15 cellular contexts compared by ENCODE assay signal in the genomic region with DNA sequence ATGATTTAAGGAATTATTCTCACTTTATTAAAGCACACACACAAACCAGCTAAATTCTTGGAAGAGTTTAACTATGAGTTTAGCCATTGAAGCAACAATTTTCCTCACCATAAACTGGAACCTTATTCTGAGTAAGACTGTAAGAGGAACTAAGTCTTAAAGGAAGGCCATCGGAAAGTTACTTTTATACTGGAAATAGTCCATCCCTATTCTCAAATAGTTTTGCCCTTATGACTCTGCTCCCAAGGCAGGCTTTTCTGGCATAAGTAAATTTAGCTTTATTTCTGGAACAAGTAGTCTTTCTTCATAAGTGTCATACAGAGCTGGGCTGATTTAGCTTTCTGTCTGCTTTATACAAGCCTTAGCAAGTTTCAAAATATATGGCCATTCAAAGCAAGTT.
"Had no signal": no experiment of that assay in that cellular context is flagged by ENCODE, and none has a peak within 500 bp of the region (broad histone marks: within the 10 kb centered on the region; RNA-seq: fewer than 3 reads in every experiment).

No MANE protein-coding gene starts in this region.

- H3K4me1 Mint-ChIP-seq: activated CD4-positive, alpha-beta T cell treated with anti-CD3 and anti-CD28 coated beads, Interleukin-2, amount 10 ng/mL, durations not matched to agents 7 days and 5 days; central memory CD8-positive, alpha-beta T cell; stimulated activated naive B cell treated with anti-CD40 and anti-IgM and Interleukin-4, amounts not matched to agents 10 μg/mL and 1 μg/mL and 100 μg/mL, for 72 hours had no signal

- H3K9me3 Mint-ChIP-seq: activated CD4-positive, alpha-beta T cell treated with anti-CD3 and anti-CD28 coated beads, Interleukin-2, amount 10 ng/mL, durations not matched to agents 7 days and 5 days; activated naive CD4-positive, alpha-beta T cell treated with anti-CD3 and anti-CD28 coated beads for 36 hours; activated T-cell treated with anti-CD3 and anti-CD28 coated beads, Interleukin-2, amount 50 U/mL, for 24 hours; central memory CD8-positive, alpha-beta T cell; neural crest cell; stimulated activated naive B cell treated with anti-CD40 and anti-IgM and Interleukin-4, amounts not matched to agents 10 μg/mL and 1 μg/mL and 100 μg/mL, for 72 hours had no signal

- H3K4me3 ChIP-seq: esophagus muscularis mucosa, lower lobe of right lung, psoas muscle, tibial nerve, vagina had no signal

- H3K27ac ChIP-seq: lower lobe of right lung, psoas muscle, vagina had no signal

- H3K36me3 Mint-ChIP-seq: stimulated activated naive B cell treated with anti-CD40 and anti-IgM and Interleukin-4, amounts not matched to agents 10 μg/mL and 1 μg/mL and 100 μg/mL, for 72 hours had no signal

- H3K27ac Mint-ChIP-seq: activated CD4-positive, alpha-beta T cell treated with anti-CD3 and anti-CD28 coated beads, Interleukin-2, amount 10 ng/mL, durations not matched to agents 7 days and 5 days; activated CD8-positive, alpha-beta T cell treated with anti-CD3 and anti-CD28 coated beads, Interleukin-2, amount 10 ng/mL, durations not matched to agents 7 days and 5 days; activated naive CD4-positive, alpha-beta T cell treated with anti-CD3 and anti-CD28 coated beads for 36 hours; activated T-cell treated with anti-CD3 and anti-CD28 coated beads, Interleukin-2, amount 50 U/mL, for 24 hours; stimulated activated naive B cell treated with anti-CD40 and anti-IgM and Interleukin-4, amounts not matched to agents 10 μg/mL and 1 μg/mL and 100 μg/mL, for 72 hours had no signal

- DNase-seq: activated CD4-positive, alpha-beta T cell treated with anti-CD3 and anti-CD28 coated beads, Interleukin-2, amount 10 ng/mL, durations not matched to agents 7 days and 5 days; activated CD8-positive, alpha-beta T cell treated with anti-CD3 and anti-CD28 coated beads, Interleukin-2, amount 10 ng/mL, durations not matched to agents 7 days and 5 days; activated naive CD4-positive, alpha-beta T cell treated with anti-CD3 and anti-CD28 coated beads for 36 hours; activated T-cell treated with anti-CD3 and anti-CD28 coated beads, Interleukin-2, amount 50 U/mL, for 24 hours; effector CD8-positive, alpha-beta T cell; left colon; lower lobe of right lung; psoas muscle; stimulated activated naive B cell treated with anti-CD40 and anti-IgM and Interleukin-4, amounts not matched to agents 10 μg/mL and 1 μg/mL and 100 μg/mL, for 72 hours had no signal

- H3K4me3 Mint-ChIP-seq: activated CD4-positive, alpha-beta T cell treated with anti-CD3 and anti-CD28 coated beads, Interleukin-2, amount 10 ng/mL, durations not matched to agents 7 days and 5 days; activated CD8-positive, alpha-beta T cell treated with anti-CD3 and anti-CD28 coated beads, Interleukin-2, amount 10 ng/mL, durations not matched to agents 7 days and 5 days; activated naive CD4-positive, alpha-beta T cell treated with anti-CD3 and anti-CD28 coated beads for 36 hours; activated T-cell treated with anti-CD3 and anti-CD28 coated beads, Interleukin-2, amount 50 U/mL, for 24 hours; central memory CD8-positive, alpha-beta T cell; neural crest cell; stimulated activated naive B cell treated with anti-CD40 and anti-IgM and Interleukin-4, amounts not matched to agents 10 μg/mL and 1 μg/mL and 100 μg/mL, for 72 hours had no signal

- ATAC-seq: activated CD4-positive, CD25-positive, alpha-beta regulatory T cell treated with anti-CD3 and anti-CD28 coated beads, Interleukin-2, amount 50 U/mL, for 24 hours; activated CD8-positive, alpha-beta T cell treated with anti-CD3 and anti-CD28 coated beads, Interleukin-2, amount 10 ng/mL, durations not matched to agents 7 days and 5 days; left colon; lower lobe of right lung; psoas muscle; stimulated activated naive B cell treated with anti-CD40 and anti-IgM and Interleukin-4, amounts not matched to agents 10 μg/mL and 1 μg/mL and 100 μg/mL, for 72 hours had no signal
